26 cellular contexts compared by ENCODE assay signal in the genomic region with DNA sequence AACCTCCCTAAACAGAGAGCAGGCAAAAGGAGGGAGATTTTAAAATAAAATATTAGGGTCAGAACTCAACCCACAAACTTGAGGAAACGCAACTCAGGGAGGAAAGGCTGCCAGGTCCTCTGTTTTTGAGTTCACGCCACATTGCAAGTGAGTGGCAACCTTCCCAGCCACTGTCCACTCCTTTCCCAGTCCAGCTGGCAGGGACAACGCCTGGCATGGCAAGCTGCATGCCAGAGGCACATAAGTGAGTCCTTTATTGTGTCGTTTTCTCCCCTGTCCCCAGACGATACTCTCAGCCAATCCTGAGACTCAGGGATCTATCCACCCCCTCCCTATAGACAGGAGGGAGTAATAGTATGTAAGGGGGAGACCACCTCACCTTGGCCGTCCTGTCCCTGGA. TPM values are rescaled to one million over a fixed set of nuclear protein-coding genes. Genes with fewer than 3 reads are reported as not detected.
DNase-seq lines count a peak whose midpoint lies in the region; ATAC-seq and TF ChIP-seq lines count a peak whose summit lies in the region.
"Had no signal": no experiment of that assay in that cellular context is flagged by ENCODE, and none has a peak within 500 bp of the region (broad histone marks: within the 10 kb centered on the region; RNA-seq: fewer than 3 reads in every experiment).

No MANE protein-coding gene starts in this region.

- no peak overlapping the region for H3K27ac ChIP-seq in gastrocnemius medialis
- H3K27ac ChIP-seq: gastroesophageal sphincter, sigmoid colon, SJCRH30, stomach had no signal

- H3K4me3 Mint-ChIP-seq in activated CD8-positive, alpha-beta memory T cell treated with anti-CD3 and anti-CD28 coated beads, Interleukin-2, amount 10 ng/mL, durations not matched to agents 7 days and 5 days, result no peak overlapping the region
- H3K4me3 Mint-ChIP-seq: activated CD4-positive, alpha-beta memory T cell treated with anti-CD3 and anti-CD28 coated beads, Interleukin-2, amount 10 ng/mL, durations not matched to agents 7 days and 5 days; CD14-positive monocyte; effector memory CD8-positive, alpha-beta T cell; naive thymus-derived CD8-positive, alpha-beta T cell; T-cell had no signal

- ATAC-seq in left lobe of liver, result peak; percentile 99
- ATAC-seq in gastrocnemius medialis, result peak; percentile 72 to 83
- ATAC-seq in GM21390 (IDR thresholded peaks at IDR 0.05; ENCODE audit: unreplicated experiment), result no peak
- ATAC-seq in activated CD8-positive, alpha-beta memory T cell treated with anti-CD3 and anti-CD28 coated beads, Interleukin-2, amount 10 ng/mL, durations not matched to agents 7 days and 5 days, result no peak
- ATAC-seq: activated CD4-positive, CD25-positive, alpha-beta regulatory T cell treated with anti-CD3 and anti-CD28 coated beads, Interleukin-2, amount 50 U/mL, for 24 hours; effector memory CD8-positive, alpha-beta T cell; esophagus mucosa; gastroesophageal sphincter; HCT116; naive thymus-derived CD8-positive, alpha-beta T cell; T-cell had no signal

- no peaks in the 10 kb centered on the region for H3K27me3 Mint-ChIP-seq in activated CD8-positive, alpha-beta memory T cell treated with anti-CD3 and anti-CD28 coated beads, Interleukin-2, amount 10 ng/mL, durations not matched to agents 7 days and 5 days
- H3K27me3 Mint-ChIP-seq: activated CD4-positive, alpha-beta memory T cell treated with anti-CD3 and anti-CD28 coated beads, Interleukin-2, amount 10 ng/mL, durations not matched to agents 7 days and 5 days; effector memory CD8-positive, alpha-beta T cell; naive thymus-derived CD8-positive, alpha-beta T cell; T-cell had no signal

- H3K9me3 Mint-ChIP-seq in activated CD8-positive, alpha-beta memory T cell treated with anti-CD3 and anti-CD28 coated beads, Interleukin-2, amount 10 ng/mL, durations not matched to agents 7 days and 5 days (ENCODE audit: low read depth), result peaks cover 3% of the 10 kb centered on the region
- H3K9me3 Mint-ChIP-seq: effector memory CD8-positive, alpha-beta T cell had no signal

- DNase-seq in anterior cingulate cortex (lab: John Stamatoyannopoulos, UW) (peak in 44 of 58 donors; percentile 1 to 70 (median 33)), globus pallidus (ENCODE audit: low spot score) (peak; percentile 57), left lobe of liver (ENCODE audit: low spot score) (peak; percentile 82), gastrocnemius medialis (peak; percentile 43 to 74), NCI-H82 (lab: John Stamatoyannopoulos, UW) (no peak), H4 (ENCODE audit: low spot score) (no peak)
- no peak for DNase-seq in activated CD8-positive, alpha-beta memory T cell treated with anti-CD3 and anti-CD28 coated beads, Interleukin-2, amount 10 ng/mL, durations not matched to agents 7 days and 5 days
- DNase-seq: activated CD4-positive, alpha-beta memory T cell treated with anti-CD3 and anti-CD28 coated beads, Interleukin-2, amount 10 ng/mL, durations not matched to agents 7 days and 5 days; activated gamma-delta T cell; Calu3; DND-41; effector memory CD8-positive, alpha-beta T cell; naive thymus-derived CD8-positive, alpha-beta T cell; NCI-H2081 treated with DMSO at 0.1 percent for 48 hours; NCI-H446; sigmoid colon; SJCRH30; stomach; T-cell; trophoblast cell had no signal

- H3K4me1 Mint-ChIP-seq in activated CD8-positive, alpha-beta memory T cell treated with anti-CD3 and anti-CD28 coated beads, Interleukin-2, amount 10 ng/mL, durations not matched to agents 7 days and 5 days, result peaks cover 21% of the 10 kb centered on the region

- no peaks in the 10 kb centered on the region for H3K9me3 ChIP-seq in gastrocnemius medialis
- H3K9me3 ChIP-seq: gastroesophageal sphincter, sigmoid colon, stomach had no signal

- H3K36me3 Mint-ChIP-seq in activated CD8-positive, alpha-beta memory T cell treated with anti-CD3 and anti-CD28 coated beads, Interleukin-2, amount 10 ng/mL, durations not matched to agents 7 days and 5 days, result peaks cover 52% of the 10 kb centered on the region

- intact Hi-C loops in gastrocnemius medialis (cut with DNase I; ENCODE audit: low total_unique reads), result no loop called here

- no peak overlapping the region for H3K4me3 ChIP-seq in gastrocnemius medialis
- H3K4me3 ChIP-seq: gastroesophageal sphincter, sigmoid colon, SJCRH30, stomach had no signal

- no peak for TF ChIP-seq POLR2A in gastrocnemius medialis (IDR thresholded peaks at IDR 0.05)

- H3K36me3 ChIP-seq in gastrocnemius medialis, result peaks cover 0 to 46% of the 10 kb centered on the region in 2 donors

- H3K27me3 ChIP-seq in gastrocnemius medialis, result no peaks in the 10 kb centered on the region
- H3K27me3 ChIP-seq: gastroesophageal sphincter, sigmoid colon, SJCRH30, stomach had no signal

- CTCF ChIA-PET in activated CD8-positive, alpha-beta memory T cell treated with anti-CD3 and anti-CD28 coated beads, Interleukin-2, amount 10 ng/mL, durations not matched to agents 7 days and 5 days (lab: Charles Lee), result no interaction called here

- no peak for TF ChIP-seq CTCF in gastrocnemius medialis (IDR thresholded peaks at IDR 0.05 in 4 of 5, conservative IDR thresholded peaks at IDR 0.05 in 1 of 5)

- in situ Hi-C loops in gastrocnemius medialis (cut with MboI; ENCODE audit: low sequenced_read_pairs in 4 of 4), result no loop called here

- H3K27ac Mint-ChIP-seq in activated CD8-positive, alpha-beta memory T cell treated with anti-CD3 and anti-CD28 coated beads, Interleukin-2, amount 10 ng/mL, durations not matched to agents 7 days and 5 days, result no peak overlapping the region
- H3K27ac Mint-ChIP-seq: activated CD4-positive, alpha-beta memory T cell treated with anti-CD3 and anti-CD28 coated beads, Interleukin-2, amount 10 ng/mL, durations not matched to agents 7 days and 5 days; CD14-positive monocyte; T-cell had no signal

- H3K4me1 ChIP-seq in gastrocnemius medialis, result peaks cover 10 to 13% of the 10 kb centered on the region in 2 donors
- H3K4me1 ChIP-seq: gastroesophageal sphincter, sigmoid colon, stomach had no signal

RNA-seq across cellular contexts. Expression of gene FBXW4, which starts 22.4 kb away (rescaled TPM):
- 32.2 TPM for total RNA-seq in left lobe of liver
- 10 to 100 TPM; 43.1 to 72.6 (median 70.2) TPM for total RNA-seq in gastrocnemius medialis
- total RNA-seq in H4 (2014; rRNA removed; shearing (Covaris generic)), result 7.1 and 7.7 TPM in 2 replicates
- 10 to 100 TPM; 36.7 to 46.2 TPM for total RNA-seq in activated CD8-positive, alpha-beta memory T cell treated with anti-CD3 and anti-CD28 coated beads, Interleukin-2, amount 10 ng/mL, durations not matched to agents 7 days and 5 days

Comparison
In these comparisons a context has a peak if more than half of its experiments do, and no peak if none do; other contexts are left out.
1. DNase-seq: peak in anterior cingulate cortex (44 of 58), globus pallidus (single experiment), left lobe of liver (single experiment) and gastrocnemius medialis (2 of 2); none in NCI-H82 (single experiment), H4 (single experiment) and activated CD8-positive, alpha-beta memory T cell treated with anti-CD3 and anti-CD28 coated beads, Interleukin-2, amount 10 ng/mL, durations not matched to agents 7 days and 5 days (single experiment).
2. ATAC-seq: peak in left lobe of liver (single experiment) and gastrocnemius medialis (2 of 2); none in GM21390 (single experiment) and activated CD8-positive, alpha-beta memory T cell treated with anti-CD3 and anti-CD28 coated beads, Interleukin-2, amount 10 ng/mL, durations not matched to agents 7 days and 5 days (single experiment).